ENCODE assay signal across 37 cellular contexts in the genomic region with DNA sequence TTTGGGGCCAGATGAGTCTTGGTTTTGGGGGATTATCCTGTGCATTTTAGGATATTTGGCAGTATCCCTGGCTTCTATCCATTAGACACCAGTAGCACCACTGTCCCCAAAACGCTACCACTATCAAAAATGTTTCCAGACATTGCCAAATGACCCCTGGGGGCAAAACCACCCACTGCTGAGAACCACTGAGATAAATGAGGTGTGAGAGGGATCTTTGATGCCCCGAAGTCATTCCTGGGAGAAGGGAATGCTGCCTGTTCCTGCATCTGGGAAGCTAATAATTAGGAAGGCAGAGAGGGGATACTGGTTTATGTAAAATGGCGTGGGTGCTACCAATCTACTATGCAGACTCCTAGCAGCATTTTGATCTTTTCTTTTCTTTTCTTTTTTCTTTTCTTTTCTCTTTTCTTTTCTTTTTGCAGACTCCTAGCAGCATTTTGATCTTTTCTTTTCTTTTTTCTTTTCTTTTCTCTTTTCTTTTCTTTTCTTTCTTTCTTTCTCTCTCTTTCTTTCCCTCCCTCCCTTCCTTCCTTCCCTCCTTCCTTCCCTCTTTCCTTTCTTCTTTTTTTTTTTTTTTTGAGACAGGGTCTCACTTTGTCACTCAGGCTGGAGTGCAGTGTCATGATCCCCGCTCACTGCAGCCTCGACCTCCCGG. TPM values are rescaled to one million over a fixed set of nuclear protein-coding genes. Genes with fewer than 3 reads are reported as not detected.
"Had no signal": no experiment of that assay in that cellular context is flagged by ENCODE, and none has a peak within 500 bp of the region (broad histone marks: within the 10 kb centered on the region; RNA-seq: fewer than 3 reads in every experiment).

No MANE protein-coding gene starts in this region.

- ATAC-seq: left colon; left lung; lower lobe of right lung; mucosa of descending colon; naive thymus-derived CD4-positive, alpha-beta T cell; natural killer cell treated with Interleukin-12 subunit alpha and Interleukin-12 subunit beta and Interleukin-15 and Interleukin-18, amount 100 ng/mL, for 72 hours; right lobe of liver; stimulated activated memory B cell treated with anti-CD40 and anti-IgM and Interleukin-4, amounts not matched to agents 10 μg/mL and 1 μg/mL and 100 μg/mL, for 72 hours; stimulated activated naive CD8-positive, alpha-beta T cell treated with anti-CD3 and anti-CD28 coated beads, Interleukin-15, amount 100 ng/mL, for 72 hours had no signal

- H3K4me3 ChIP-seq: hepatocyte, left lung, lower lobe of right lung, mucosa of descending colon, ovary, right atrium auricular region, right lobe of liver, smooth muscle cell, tibial nerve, uterus had no signal

- DNase-seq: kidney glomerular epithelial cell; left colon; left lung; lower lobe of right lung; mammary epithelial cell; mesenchymal stem cell; midbrain; mucosa of descending colon; naive thymus-derived CD4-positive, alpha-beta T cell; ovary; right lobe of liver; stimulated activated CD4-positive, alpha-beta T cell treated with anti-CD3 and anti-CD28 coated beads, Interleukin-1b, Interleukin-23, amount 100 ng/mL, for 48 hours; stimulated activated CD4-positive, alpha-beta T cell treated with anti-CD3 and anti-CD28 coated beads, Interleukin-2, amount 100 ng/mL, for 48 hours; stimulated activated CD4-positive, alpha-beta T cell treated with anti-CD3 and anti-CD28 coated beads, Interleukin-4, amount 100 ng/mL, for 4 hours; stimulated activated CD8-positive, alpha-beta memory T cell treated with anti-CD3 and anti-CD28 coated beads, Interleukin-4, amount 100 ng/mL, for 48 hours; stimulated activated naive CD4-positive, alpha-beta T cell treated with Interleukin-2 at 50 U/mL for 16 hours; stimulated activated naive CD8-positive, alpha-beta T cell treated with anti-CD3 and anti-CD28 coated beads, Interleukin-15, amount 100 ng/mL, for 72 hours; substantia nigra; uterus had no signal

- H3K27ac ChIP-seq: hepatocyte, left lung, lower lobe of right lung, ovary, right atrium auricular region, right lobe of liver, tibial nerve, uterus had no signal

- H3K79me2 ChIP-seq: hepatocyte had no signal

- H3K4me1 Mint-ChIP-seq: stimulated activated memory B cell treated with anti-CD40 and anti-IgM and Interleukin-4, amounts not matched to agents 10 μg/mL and 1 μg/mL and 100 μg/mL, for 72 hours had no signal

- H3K9me3 Mint-ChIP-seq: naive thymus-derived CD4-positive, alpha-beta T cell; natural killer cell treated with Interleukin-12 subunit alpha and Interleukin-12 subunit beta and Interleukin-15 and Interleukin-18, amount 100 ng/mL, for 72 hours; stimulated activated memory B cell treated with anti-CD40 and anti-IgM and Interleukin-4, amounts not matched to agents 10 μg/mL and 1 μg/mL and 100 μg/mL, for 72 hours; stimulated activated naive CD8-positive, alpha-beta T cell treated with anti-CD3 and anti-CD28 coated beads, Interleukin-15, amount 100 ng/mL, for 72 hours; type B pancreatic cell had no signal

- H3K9me3 ChIP-seq: left lung, lower lobe of right lung, mucosa of descending colon, ovary, right atrium auricular region, right lobe of liver, tibial nerve, uterus had no signal

- H3K4me1 ChIP-seq: left lung, lower lobe of right lung, right atrium auricular region, right lobe of liver, tibial nerve, uterus had no signal

- H3K27ac Mint-ChIP-seq: naive thymus-derived CD4-positive, alpha-beta T cell; progenitor cell of endocrine pancreas; stimulated activated memory B cell treated with anti-CD40 and anti-IgM and Interleukin-4, amounts not matched to agents 10 μg/mL and 1 μg/mL and 100 μg/mL, for 72 hours; stimulated activated naive CD8-positive, alpha-beta T cell treated with anti-CD3 and anti-CD28 coated beads, Interleukin-15, amount 100 ng/mL, for 72 hours; type B pancreatic cell had no signal

- H3K27me3 ChIP-seq: left lung, ovary, right atrium auricular region, right lobe of liver, uterus had no signal

- H2AFZ ChIP-seq: hepatocyte had no signal

- H3K36me3 Mint-ChIP-seq: naive thymus-derived CD4-positive, alpha-beta T cell; natural killer cell treated with Interleukin-12 subunit alpha and Interleukin-12 subunit beta and Interleukin-15 and Interleukin-18, amount 100 ng/mL, for 72 hours; stimulated activated memory B cell treated with anti-CD40 and anti-IgM and Interleukin-4, amounts not matched to agents 10 μg/mL and 1 μg/mL and 100 μg/mL, for 72 hours; type B pancreatic cell had no signal

- H3K4me3 Mint-ChIP-seq: naive thymus-derived CD4-positive, alpha-beta T cell; natural killer cell treated with Interleukin-12 subunit alpha and Interleukin-12 subunit beta and Interleukin-15 and Interleukin-18, amount 100 ng/mL, for 72 hours; stimulated activated memory B cell treated with anti-CD40 and anti-IgM and Interleukin-4, amounts not matched to agents 10 μg/mL and 1 μg/mL and 100 μg/mL, for 72 hours; stimulated activated naive CD8-positive, alpha-beta T cell treated with anti-CD3 and anti-CD28 coated beads, Interleukin-15, amount 100 ng/mL, for 72 hours; type B pancreatic cell had no signal

- H3K4me2 ChIP-seq: hepatocyte, smooth muscle cell had no signal

- H3K36me3 ChIP-seq: left lung, lower lobe of right lung, ovary, right atrium auricular region, right lobe of liver, tibial nerve, uterus had no signal

RNA-seq across cellular contexts. Expression of a gene that starts 8.8 kb away (rescaled TPM):
- total RNA-seq: hepatocyte, left lung, liver, lower lobe of right lung, mammary epithelial cell, myocyte, omental fat pad, progenitor cell of endocrine pancreas, pulmonary artery endothelial cell, renal cortical epithelial cell, right atrium auricular region, smooth muscle cell, uterus had no signal
- polyA plus RNA-seq: hepatocyte, keratinocyte, liver, mammary epithelial cell, smooth muscle cell had no signal

RNA-seq across cellular contexts. Expression of a gene that starts 15.6 kb away (rescaled TPM):
- total RNA-seq: hepatocyte; left colon; left lung; liver; lower lobe of right lung; mammary epithelial cell; mucosa of descending colon; myocyte; naive thymus-derived CD4-positive, alpha-beta T cell; natural killer cell treated with Interleukin-12 subunit alpha and Interleukin-12 subunit beta and Interleukin-15 and Interleukin-18, amount 100 ng/mL, for 72 hours; omental fat pad; ovary; progenitor cell of endocrine pancreas; pulmonary artery endothelial cell; renal cortical epithelial cell; right atrium auricular region; right lobe of liver; skeletal muscle tissue; smooth muscle cell; temporal lobe; tibial nerve; ureter; uterus had no signal
- polyA plus RNA-seq: hepatocyte; liver; mammary epithelial cell; naive thymus-derived CD4-positive, alpha-beta T cell; neural cell; ovary; smooth muscle cell had no signal

RNA-seq across cellular contexts. Expression of a gene that starts 27.9 kb away (rescaled TPM):
- polyA plus RNA-seq: neural cell had no signal

RNA-seq across cellular contexts. Expression of a gene that starts 45.1 kb away (rescaled TPM):
- polyA plus RNA-seq: neural cell had no signal

RNA-seq across cellular contexts. Expression of a gene that starts 51.9 kb away (rescaled TPM):
- total RNA-seq: myocyte; naive thymus-derived CD4-positive, alpha-beta T cell; progenitor cell of endocrine pancreas; smooth muscle cell had no signal
- polyA plus RNA-seq: hepatocyte; mammary epithelial cell; naive thymus-derived CD4-positive, alpha-beta T cell; neural cell had no signal
